24 cellular contexts compared by ENCODE assay signal in genomic region chr7:148770004-148770403, GRCh38.
"Had no signal": no experiment of that assay in that cellular context is flagged by ENCODE, and none has a peak within 500 bp of the region (broad histone marks: within the 10 kb centered on the region; RNA-seq: fewer than 3 reads in every experiment).

No MANE protein-coding gene starts in this region.

- DNase-seq: MG63, NCI-H1092, NCI-H1105 treated with DMSO at 0.1 percent for 48 hours, NCI-H1417 treated with DMSO at 0.1 percent for 48 hours, NCI-H146, NCI-H1694 treated with DMSO at 0.1 percent for 48 hours, NCI-H1930, NCI-H2081, NCI-H2107, NCI-H226, NCI-H446, NCI-H510A, NCI-H524 treated with DMSO at 0.1 percent for 48 hours, NCI-H69, NCI-H774, SHP77, SJCRH30 had no signal

- H3K9me3 Mint-ChIP-seq: IgD-negative memory B cell had no signal

- H3K4me3 Mint-ChIP-seq: IgD-negative memory B cell had no signal

- H3K27ac ChIP-seq: HL-60, RWPE1, SJCRH30 had no signal

- H3K27me3 ChIP-seq: MG63, SJCRH30 had no signal

- H3K4me3 ChIP-seq: K562, MG63, SJCRH30 had no signal

- H3K9ac ChIP-seq: KMS-11 had no signal

- H3K4me2 ChIP-seq: KMS-11 had no signal

- H3K27me3 Mint-ChIP-seq: IgD-negative memory B cell had no signal

- H3K9me3 ChIP-seq: MG63, SJCRH30 had no signal

- ATAC-seq: K562, Panc1, SK-N-SH treated with all-trans-retinoic acid at 6 μM for 48 hours had no signal
